ENCODE assay signal across 17 cellular contexts in genomic region chr20:19821605-19822004, GRCh38.
"Had no signal": no experiment of that assay in that cellular context is flagged by ENCODE, and none has a peak within 500 bp of the region (broad histone marks: within the 10 kb centered on the region; RNA-seq: fewer than 3 reads in every experiment).

No MANE protein-coding gene starts in this region.

- H3K27me3 ChIP-seq: brain microvascular endothelial cell, colonic mucosa, gastrocnemius medialis, testis had no signal

- H3K36me3 ChIP-seq: brain microvascular endothelial cell, colonic mucosa, gastrocnemius medialis had no signal

- DNase-seq: activated CD4-positive, alpha-beta memory T cell treated with anti-CD3 and anti-CD28 coated beads, Interleukin-2, amount 10 ng/mL, durations not matched to agents 7 days and 5 days; activated CD4-positive, alpha-beta T cell treated with anti-CD3 and anti-CD28 coated beads for 48 hours; activated CD4-positive, CD25-positive, alpha-beta regulatory T cell; activated CD8-positive, alpha-beta memory T cell treated with anti-CD3 and anti-CD28 coated beads, Interleukin-2, amount 10 ng/mL, durations not matched to agents 7 days and 5 days; activated naive CD4-positive, alpha-beta T cell; brain microvascular endothelial cell; colonic mucosa; gastrocnemius medialis; head of caudate nucleus; kidney; mucosa of descending colon; naive B cell; T1000; testis had no signal

- H3K4me1 ChIP-seq: colonic mucosa, testis had no signal

- H3K9me3 ChIP-seq: colonic mucosa, gastrocnemius medialis, mucosa of descending colon, testis had no signal

- H3K27ac ChIP-seq: brain microvascular endothelial cell, colonic mucosa, testis had no signal

- FAIRE-seq: endometrium, kidney had no signal

- ATAC-seq: activated CD8-positive, alpha-beta memory T cell treated with anti-CD3 and anti-CD28 coated beads, Interleukin-2, amount 10 ng/mL, durations not matched to agents 7 days and 5 days; activated T-helper 17 cell treated with anti-CD3 and anti-CD28 coated beads, Interleukin-2, amount 50 U/mL, for 72 hours; gastrocnemius medialis; left lobe of liver; mucosa of descending colon had no signal

- H3K4me3 ChIP-seq: colonic mucosa, gastrocnemius medialis, mucosa of descending colon, testis had no signal
